1 cellular context compared by ENCODE assay signal in genomic region chr5:122984425-122984824, GRCh38.
TF ChIP-seq lines count a peak whose summit lies in the region.

No MANE protein-coding gene starts in this region.

TF ChIP-seq in GM12878, 131 proteins besides CTCF, POLR2A, EP300 and RAD21:
- no peak for TF ChIP-seq IKZF1 (conservative IDR thresholded peaks at IDR 0.05)
- no peak for TF ChIP-seq FOXM1 (IDR thresholded peaks at IDR 0.05; ENCODE audit: low read depth, low read length)
- no peak for TF ChIP-seq TBL1XR1 (IDR thresholded peaks at IDR 0.05; ENCODE audit: low read depth, low read length)
- TF ChIP-seq MEF2B (IDR thresholded peaks at IDR 0.05; ENCODE audit: partially characterized antibody, poor library complexity, severe bottlenecking) = no peak
- TF ChIP-seq, protein P1, sequence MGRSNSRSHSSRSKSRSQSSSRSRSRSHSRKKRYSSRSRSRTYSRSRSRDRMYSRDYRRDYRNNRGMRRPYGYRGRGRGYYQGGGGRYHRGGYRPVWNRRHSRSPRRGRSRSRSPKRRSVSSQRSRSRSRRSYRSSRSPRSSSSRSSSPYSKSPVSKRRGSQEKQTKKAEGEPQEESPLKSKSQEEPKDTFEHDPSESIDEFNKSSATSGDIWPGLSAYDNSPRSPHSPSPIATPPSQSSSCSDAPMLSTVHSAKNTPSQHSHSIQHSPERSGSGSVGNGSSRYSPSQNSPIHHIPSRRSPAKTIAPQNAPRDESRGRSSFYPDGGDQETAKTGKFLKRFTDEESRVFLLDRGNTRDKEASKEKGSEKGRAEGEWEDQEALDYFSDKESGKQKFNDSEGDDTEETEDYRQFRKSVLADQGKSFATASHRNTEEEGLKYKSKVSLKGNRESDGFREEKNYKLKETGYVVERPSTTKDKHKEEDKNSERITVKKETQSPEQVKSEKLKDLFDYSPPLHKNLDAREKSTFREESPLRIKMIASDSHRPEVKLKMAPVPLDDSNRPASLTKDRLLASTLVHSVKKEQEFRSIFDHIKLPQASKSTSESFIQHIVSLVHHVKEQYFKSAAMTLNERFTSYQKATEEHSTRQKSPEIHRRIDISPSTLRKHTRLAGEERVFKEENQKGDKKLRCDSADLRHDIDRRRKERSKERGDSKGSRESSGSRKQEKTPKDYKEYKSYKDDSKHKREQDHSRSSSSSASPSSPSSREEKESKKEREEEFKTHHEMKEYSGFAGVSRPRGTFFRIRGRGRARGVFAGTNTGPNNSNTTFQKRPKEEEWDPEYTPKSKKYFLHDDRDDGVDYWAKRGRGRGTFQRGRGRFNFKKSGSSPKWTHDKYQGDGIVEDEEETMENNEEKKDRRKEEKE (IDR thresholded peaks at IDR 0.05) = no peak
